ENCODE assay signal across 15 cellular contexts in genomic region chr3:14445773-14446172, GRCh38. TPM values are rescaled to one million over a fixed set of nuclear protein-coding genes. Genes with fewer than 3 reads are reported as not detected.
A peak's percentile ranks its signal among the peaks of the same experiment; 100 is the strongest.
DNase-seq lines count a peak whose midpoint lies in the region; ATAC-seq and TF ChIP-seq lines count a peak whose summit lies in the region.
"Had no signal": no experiment of that assay in that cellular context is flagged by ENCODE, and none has a peak within 500 bp of the region (broad histone marks: within the 10 kb centered on the region; RNA-seq: fewer than 3 reads in every experiment).

No MANE protein-coding gene starts in this region.

- TF ChIP-seq CTCF in HEK293 (tag by site-specific recombination; IDR thresholded peaks at IDR 0.05): no peak
- no peak for TF ChIP-seq CTCF in neutrophil (IDR thresholded peaks at IDR 0.05)
- TF ChIP-seq CTCF in foreskin keratinocyte (conservative IDR thresholded peaks at IDR 0.05): no peak

- no peaks in the 10 kb centered on the region for H3K9me3 Mint-ChIP-seq in central memory CD8-positive, alpha-beta T cell
- H3K9me3 Mint-ChIP-seq: CD8-positive, alpha-beta T cell had no signal

- no peaks in the 10 kb centered on the region for H3K9me3 ChIP-seq in HEK293 (ENCODE audit: control insufficient read depth, insufficient read depth, low read depth, low read length)
- H3K9me3 ChIP-seq in neutrophil: no peaks in the 10 kb centered on the region
- H3K9me3 ChIP-seq: Caco-2 had no signal

- no peaks in the 10 kb centered on the region for H3K27me3 ChIP-seq in neutrophil
- no peaks in the 10 kb centered on the region for H3K27me3 ChIP-seq in foreskin keratinocyte

- CTCF ChIA-PET in HEK293 (lab: Yijun Ruan, JAX): interaction anchor here (0.8 kb wide), 1 partner anchor 36 kb away, joined by 4 read pairs; no protein-coding TSS in a partner anchor

- ATAC-seq in central memory CD8-positive, alpha-beta T cell (replicated peaks; ENCODE audit: extremely low read depth, poor library complexity, severe bottlenecking): no peak
- ATAC-seq in foreskin keratinocyte: no peak
- ATAC-seq: CD8-positive, alpha-beta T cell had no signal

- H3K4me1 Mint-ChIP-seq in central memory CD8-positive, alpha-beta T cell: peaks cover 5% of the 10 kb centered on the region

- H3K27ac Mint-ChIP-seq in central memory CD8-positive, alpha-beta T cell (ENCODE audit: low read depth): peak overlapping the region; percentile 29
- H3K27ac Mint-ChIP-seq: CD8-positive, alpha-beta T cell had no signal

- no peak overlapping the region for H3K4me3 ChIP-seq in HEK293 (ENCODE audit: low read depth, low read length)
- no peak overlapping the region for H3K4me3 ChIP-seq in neutrophil (ENCODE audit: low read depth in 1 of 2, low read length in 1 of 2)
- H3K4me3 ChIP-seq: GM23248 had no signal

- POLR2A ChIA-PET in HEK293 (lab: Yijun Ruan, JAX): no interaction called here

- DNase-seq in central memory CD8-positive, alpha-beta T cell (ENCODE audit: low spot score in 2 of 2): no peak
- DNase-seq in NCI-H1436 (lab: John Stamatoyannopoulos, UW) (no peak), Kasumi-1 (lab: John Stamatoyannopoulos, UW) (no peak), foreskin keratinocyte (no peak)
- DNase-seq: C1 segment of cervical spinal cord; Caco-2; CD4-positive, CD25-positive, alpha-beta regulatory T cell; CD8-positive, alpha-beta T cell; DMS153; DND-41; GM23248; H7; HCEC 1CT had no signal

- peaks cover 21% of the 10 kb centered on the region for H3K36me3 Mint-ChIP-seq in central memory CD8-positive, alpha-beta T cell (ENCODE audit: insufficient read depth)

- no peak overlapping the region for H3K4me3 Mint-ChIP-seq in central memory CD8-positive, alpha-beta T cell
- H3K4me3 Mint-ChIP-seq: CD4-positive, CD25-positive, alpha-beta regulatory T cell; CD8-positive, alpha-beta T cell had no signal

- H3K4me1 ChIP-seq in HEK293 (ENCODE audit: control insufficient read depth, insufficient read depth, low read length): no peaks in the 10 kb centered on the region; the same call in 1 of the 2 replicates
- H3K4me1 ChIP-seq in neutrophil (ENCODE audit: control insufficient read depth in 1 of 2, insufficient read depth in 1 of 2, low read depth in 1 of 2, low read length in 1 of 2): peaks cover 10 to 14% of the 10 kb centered on the region in 2 experiments
- H3K4me1 ChIP-seq in foreskin keratinocyte: no peaks in the 10 kb centered on the region
- H3K4me1 ChIP-seq: Caco-2 had no signal

- H3K27ac ChIP-seq in HEK293 (ENCODE audit: extremely low read depth, low read depth, low read length) (no peak overlapping the region), neutrophil (peak overlapping the region; percentile 42), foreskin keratinocyte (no peak overlapping the region)
- H3K27ac ChIP-seq: GM23248 had no signal

- peaks cover 0 to 40% of the 10 kb centered on the region in 2 experiments; a peak in 2 of 3 replicates for H3K36me3 ChIP-seq in HEK293 (ENCODE audit: control insufficient read depth in 2 of 2, insufficient read depth in 1 of 2, low read length in 2 of 2)
- peaks cover 94% of the 10 kb centered on the region for H3K36me3 ChIP-seq in neutrophil

- no peaks in the 10 kb centered on the region for H3K27me3 Mint-ChIP-seq in central memory CD8-positive, alpha-beta T cell
- H3K27me3 Mint-ChIP-seq: CD4-positive, CD25-positive, alpha-beta regulatory T cell had no signal

TF ChIP-seq in HEK293, 187 proteins besides CTCF, POLR2A, EP300 and RAD21:
- TF ChIP-seq, protein P1, sequence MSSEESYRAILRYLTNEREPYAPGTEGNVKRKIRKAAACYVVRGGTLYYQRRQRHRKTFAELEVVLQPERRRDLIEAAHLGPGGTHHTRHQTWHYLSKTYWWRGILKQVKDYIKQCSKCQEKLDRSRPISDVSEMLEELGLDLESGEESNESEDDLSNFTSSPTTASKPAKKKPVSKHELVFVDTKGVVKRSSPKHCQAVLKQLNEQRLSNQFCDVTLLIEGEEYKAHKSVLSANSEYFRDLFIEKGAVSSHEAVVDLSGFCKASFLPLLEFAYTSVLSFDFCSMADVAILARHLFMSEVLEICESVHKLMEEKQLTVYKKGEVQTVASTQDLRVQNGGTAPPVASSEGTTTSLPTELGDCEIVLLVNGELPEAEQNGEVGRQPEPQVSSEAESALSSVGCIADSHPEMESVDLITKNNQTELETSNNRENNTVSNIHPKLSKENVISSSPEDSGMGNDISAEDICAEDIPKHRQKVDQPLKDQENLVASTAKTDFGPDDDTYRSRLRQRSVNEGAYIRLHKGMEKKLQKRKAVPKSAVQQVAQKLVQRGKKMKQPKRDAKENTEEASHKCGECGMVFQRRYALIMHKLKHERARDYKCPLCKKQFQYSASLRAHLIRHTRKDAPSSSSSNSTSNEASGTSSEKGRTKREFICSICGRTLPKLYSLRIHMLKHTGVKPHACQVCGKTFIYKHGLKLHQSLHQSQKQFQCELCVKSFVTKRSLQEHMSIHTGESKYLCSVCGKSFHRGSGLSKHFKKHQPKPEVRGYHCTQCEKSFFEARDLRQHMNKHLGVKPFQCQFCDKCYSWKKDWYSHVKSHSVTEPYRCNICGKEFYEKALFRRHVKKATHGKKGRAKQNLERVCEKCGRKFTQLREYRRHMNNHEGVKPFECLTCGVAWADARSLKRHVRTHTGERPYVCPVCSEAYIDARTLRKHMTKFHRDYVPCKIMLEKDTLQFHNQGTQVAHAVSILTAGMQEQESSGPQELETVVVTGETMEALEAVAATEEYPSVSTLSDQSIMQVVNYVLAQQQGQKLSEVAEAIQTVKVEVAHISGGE (tag by site-specific recombination; conservative IDR thresholded peaks at IDR 0.05; ENCODE audit: low read depth): no peak
- TF ChIP-seq ZNF18 (tag by site-specific recombination; IDR thresholded peaks at IDR 0.05) (no peak), ZNF664 (tag by site-specific recombination; IDR thresholded peaks at IDR 0.05) (peak; percentile 98)

RNA-seq across cellular contexts. Expression of gene SLC6A6, which starts 43.4 kb away (rescaled TPM):
- total RNA-seq in foreskin keratinocyte: 13.6 and 14.8 TPM in 2 replicates
- polyA plus RNA-seq in foreskin keratinocyte: 4.7 and 5.0 TPM in 2 replicates
